8 cellular contexts compared by ENCODE assay signal in genomic region chr16:89170346-89171215, GRCh38. TPM values are rescaled to one million over a fixed set of nuclear protein-coding genes. Genes with fewer than 3 reads are reported as not detected.
DNase-seq lines count a peak whose midpoint lies in the region; ATAC-seq and TF ChIP-seq lines count a peak whose summit lies in the region.

No MANE protein-coding gene starts in this region.

- TF ChIP-seq CTCF in OCI-LY7 (conservative IDR thresholded peaks at IDR 0.05; ENCODE audit: low read length): 0 out of 2 replicates have a peak, but pooled peaks have one; percentile 20
- TF ChIP-seq CTCF in esophagus muscularis mucosa (IDR thresholded peaks at IDR 0.05): no peak
- TF ChIP-seq CTCF in spleen (IDR thresholded peaks at IDR 0.05 in 8 of 11, conservative IDR thresholded peaks at IDR 0.05 in 3 of 11): peak in 1 of 11 experiments; percentile 1

- no peak for TF ChIP-seq EP300 in esophagus muscularis mucosa (IDR thresholded peaks at IDR 0.05)

- peaks cover 25% of the 10 kb centered on the region for H3K4me1 ChIP-seq in OCI-LY7 (ENCODE audit: insufficient read depth, low read length, poor library complexity, severe bottlenecking)
- H3K4me1 ChIP-seq in esophagus muscularis mucosa: peaks cover 19 to 33% (median 28%) of the 10 kb centered on the region in 4 donors
- H3K4me1 ChIP-seq in spleen: peaks cover 15 to 81% (median 45%) of the 10 kb centered on the region in 6 donors

- no peak overlapping the region for H2AFZ ChIP-seq in OCI-LY7 (ENCODE audit: low read length)

- no peaks in the 10 kb centered on the region for H3K9me2 ChIP-seq in OCI-LY7 (ENCODE audit: insufficient read depth, low read length)

- ATAC-seq in left cardiac atrium: no peak
- ATAC-seq in Right ventricle myocardium superior (ENCODE audit: poor library complexity): no peak
- ATAC-seq in HG03280 (IDR thresholded peaks at IDR 0.05; ENCODE audit: unreplicated experiment): no peak
- no peak for ATAC-seq in GM18498 (IDR thresholded peaks at IDR 0.05; ENCODE audit: unreplicated experiment)

- BruUV-seq in OCI-LY7 (replicated peaks; lab: Mats Ljungman, UMichigan): no TSS peak

- 7% methylated on average over 24 of the region's 34 CpGs for WGBS in esophagus muscularis mucosa
- WGBS in spleen, 5 donors: 11 to 18% (median 13%) methylated on average over 26 to 34 of the region's 34 CpGs

- peak overlapping the region; percentile 74 for H3K4me2 ChIP-seq in OCI-LY7 (ENCODE audit: low read length)

- intact Hi-C loops in left cardiac atrium (cut with DNase I) (no loop called here), Right ventricle myocardium superior (cut with DNase I) (no loop called here), OCI-LY7 (cut with micrococcal nuclease; ENCODE audit: unreplicated experiment) (loop anchor here (2.0 to 5.0 kb wide), 3 partner anchors 22 to 433 kb away; partner anchors contain the start of gene ZNF778), esophagus muscularis mucosa (cut with DNase I) (loop anchor here (10.0 kb wide), 1 partner anchor 356 kb away; the partner anchor contains the start of gene APRT), spleen (cut with DNase I; ENCODE audit: low total_unique reads) (no loop called here)

- peak; percentile 35 for DNase-seq in left cardiac atrium
- DNase-seq in Right ventricle myocardium superior: no peak
- DNase-seq in OCI-LY7 (ENCODE audit: low spot score): peak; percentile 53
- no peak for DNase-seq in esophagus muscularis mucosa (ENCODE audit: extremely low spot score)
- DNase-seq in spleen: peak; percentile 82
- no peak for DNase-seq in activated CD8-positive, alpha-beta memory T cell treated with anti-CD3 and anti-CD28 coated beads, Interleukin-2, amount 50 U/mL, for 48 hours

- peak overlapping the region; percentile 34 for H3K4me3 ChIP-seq in OCI-LY7 (ENCODE audit: low read depth, low read length, poor library complexity, severe bottlenecking)
- H3K4me3 ChIP-seq in esophagus muscularis mucosa: peak overlapping the region; percentile 34 to 53 (median 41)
- peak overlapping the region in 6 of 8 donors; percentile 9 to 63 (median 30) for H3K4me3 ChIP-seq in spleen

- H3K9me3 ChIP-seq in OCI-LY7 (ENCODE audit: low read length) (no peaks in the 10 kb centered on the region), esophagus muscularis mucosa (no peaks in the 10 kb centered on the region), spleen (no peaks in the 10 kb centered on the region)

- H3K36me3 ChIP-seq in OCI-LY7 (ENCODE audit: insufficient read depth, low read length) (no peaks in the 10 kb centered on the region), esophagus muscularis mucosa (no peaks in the 10 kb centered on the region), spleen (no peaks in the 10 kb centered on the region)

- CTCF ChIA-PET in OCI-LY7 (lab: Charles Lee; ENCODE audit: unreplicated experiment): interaction anchor here (1.2 kb wide), 1 partner anchor 22 kb away, joined by 8 read pairs; no protein-coding TSS in a partner anchor

- H3K27me3 ChIP-seq in esophagus muscularis mucosa: peaks cover 13 to 90% (median 52%) of the 10 kb centered on the region in 4 donors
- H3K27me3 ChIP-seq in spleen (replicated peaks in 1 of 7): peaks cover 0 to 72% (median 14%) of the 10 kb centered on the region in 7 donors

- TF ChIP-seq POLR2A in esophagus muscularis mucosa (IDR thresholded peaks at IDR 0.05; ENCODE audit: low read depth) (no peak), spleen (IDR thresholded peaks at IDR 0.05) (no peak)

- H3K79me2 ChIP-seq in OCI-LY7 (ENCODE audit: insufficient read depth, low read depth, low read length): no peaks in the 10 kb centered on the region

- no peaks in the 10 kb centered on the region for H4K20me1 ChIP-seq in OCI-LY7 (ENCODE audit: insufficient read depth, low read length)

- H3K27ac ChIP-seq in OCI-LY7 (ENCODE audit: low read depth, low read length, poor library complexity, severe bottlenecking): no peak overlapping the region
- no peak overlapping the region for H3K27ac ChIP-seq in esophagus muscularis mucosa (replicated peaks in 1 of 4)
- H3K27ac ChIP-seq in spleen: peak overlapping the region in 2 of 8 donors; percentile 21 to 45

- POLR2A ChIA-PET in OCI-LY7 (lab: Charles Lee): no interaction called here

RNA-seq across cellular contexts. Expression of gene CDH15, which starts 1.0 kb away (rescaled TPM):
- total RNA-seq in left cardiac atrium (under 1 TPM in 1 of 2 donors, not detected in 1; 0.09 TPM), Right ventricle myocardium superior (not detected), OCI-LY7 (2022) (not detected in 2 replicates), esophagus muscularis mucosa (under 1 TPM in 3 of 4 donors, not detected in 1; under 0.01 to 0.17 (median 0.13) TPM), spleen (1 to 10 TPM in 5 of 7 donors, under 1 TPM in 2; 0.74 to 7.4 (median 1.5) TPM)
- not detected in 2 replicates for total RNA-seq in OCI-LY7 (2014; rRNA removed; shearing (Covaris generic))
- 1 to 10 TPM in 1 of 3 donors, under 1 TPM in 2; 0.14 to 1.1 (median 0.57) TPM for polyA plus RNA-seq in spleen

RNA-seq across cellular contexts. Expression of gene SLC22A31, which starts 29.8 kb away (rescaled TPM):
- total RNA-seq in left cardiac atrium: under 1 TPM in 1 of 2 donors, not detected in 1; 0.27 TPM
- total RNA-seq in Right ventricle myocardium superior: not detected
- total RNA-seq in OCI-LY7 (2014; rRNA removed; shearing (Covaris generic)): not detected in 2 replicates
- total RNA-seq in OCI-LY7 (2022): not detected in 2 replicates
- total RNA-seq in esophagus muscularis mucosa: under 1 TPM in 1 of 4 donors, not detected in 3; 0.26 TPM
- total RNA-seq in spleen: 1 to 10 TPM in 6 of 7 donors, under 1 TPM in 1; 0.98 to 8.3 (median 4.9) TPM
- polyA plus RNA-seq in spleen: 1 to 10 TPM; 1.1 to 5.6 (median 4.2) TPM

RNA-seq across cellular contexts. Expression of gene ZNF778, which starts 46.9 kb away (rescaled TPM):
- total RNA-seq in left cardiac atrium: 1 to 10 TPM; 7.5 to 9.8 TPM
- total RNA-seq in Right ventricle myocardium superior: 9.9 TPM
- 8.6 and 9.9 TPM in 2 replicates for total RNA-seq in OCI-LY7 (2014; rRNA removed; shearing (Covaris generic))
- 8.2 and 9.4 TPM in 2 replicates for total RNA-seq in OCI-LY7 (2022)
- total RNA-seq in esophagus muscularis mucosa: 10 to 100 TPM; 11.2 to 17.2 (median 13.9) TPM
- total RNA-seq in spleen: 10 to 100 TPM in 6 of 7 donors, 1 to 10 TPM in 1; 9.4 to 34.4 (median 12.9) TPM
- polyA plus RNA-seq in spleen: 1 to 10 TPM; 1.6 to 3.1 (median 1.8) TPM

Comparison
In these comparisons a context has a peak if more than half of its experiments do, and no peak if none do; other contexts are left out.
1. DNase-seq: peak in left cardiac atrium (single experiment), OCI-LY7 (single experiment) and spleen (single experiment); none in Right ventricle myocardium superior (single experiment), esophagus muscularis mucosa (single experiment) and activated CD8-positive, alpha-beta memory T cell treated with anti-CD3 and anti-CD28 coated beads, Interleukin-2, amount 50 U/mL, for 48 hours (single experiment).
2. intact Hi-C loops: an anchor here in OCI-LY7 (2.0 to 5.0 kb wide) and esophagus muscularis mucosa (10.0 kb wide); none called in left cardiac atrium, Right ventricle myocardium superior and spleen.
3. Peak in every context shown above with its lines, with median percentiles within 50 percentile points of each other: H3K4me3 ChIP-seq.